ENCODE assay signal across 17 cellular contexts in genomic region chr6:140101367-140101766, GRCh38.
DNase-seq lines count a peak whose midpoint lies in the region; ATAC-seq, FAIRE-seq and TF ChIP-seq lines count a peak whose summit lies in the region.
"Had no signal": no experiment of that assay in that cellular context is flagged by ENCODE, and none has a peak within 500 bp of the region (broad histone marks: within the 10 kb centered on the region; RNA-seq: fewer than 3 reads in every experiment).

No MANE protein-coding gene starts in this region.

- H3K4me1 ChIP-seq in small intestine (ENCODE audit: control insufficient read depth in 2 of 2, insufficient read depth in 1 of 2, low read depth in 1 of 2, low read length in 1 of 2), result no peaks in the 10 kb centered on the region
- H3K4me1 ChIP-seq: pancreas had no signal

- no peaks in the 10 kb centered on the region for H3K9me3 Mint-ChIP-seq in activated CD8-positive, alpha-beta memory T cell treated with anti-CD3 and anti-CD28 coated beads, Interleukin-2, amount 10 ng/mL, durations not matched to agents 7 days and 5 days (ENCODE audit: low read depth)

- no peaks in the 10 kb centered on the region for H3K27me3 Mint-ChIP-seq in activated CD8-positive, alpha-beta memory T cell treated with anti-CD3 and anti-CD28 coated beads, Interleukin-2, amount 10 ng/mL, durations not matched to agents 7 days and 5 days
- H3K27me3 Mint-ChIP-seq: activated naive CD8-positive, alpha-beta T cell had no signal

- H3K4me1 Mint-ChIP-seq in activated CD8-positive, alpha-beta memory T cell treated with anti-CD3 and anti-CD28 coated beads, Interleukin-2, amount 10 ng/mL, durations not matched to agents 7 days and 5 days, result peaks cover 13% of the 10 kb centered on the region

- DNase-seq in activated CD8-positive, alpha-beta memory T cell treated with anti-CD3 and anti-CD28 coated beads, Interleukin-2, amount 10 ng/mL, durations not matched to agents 7 days and 5 days, result no peak
- no peak for DNase-seq in activated CD8-positive, alpha-beta memory T cell treated with anti-CD3 and anti-CD28 coated beads, Interleukin-2, amount 50 U/mL, for 48 hours
- DNase-seq in M059J (ENCODE audit: low read depth) (peak; percentile 74), fibroblast of the aortic adventitia (ENCODE audit: low read depth) (peak; percentile 11), small intestine (peak; percentile 27), DMS153 (lab: John Stamatoyannopoulos, UW) (no peak), DMS 273 (lab: John Stamatoyannopoulos, UW; ENCODE audit: unreplicated experiment) (no peak)
- DNase-seq: activated CD4-positive, CD25-positive, alpha-beta regulatory T cell; mesendoderm; NCI-H2171 treated with DMSO at 0.1 percent for 48 hours; pancreas had no signal

- H3K36me3 Mint-ChIP-seq in activated CD8-positive, alpha-beta memory T cell treated with anti-CD3 and anti-CD28 coated beads, Interleukin-2, amount 10 ng/mL, durations not matched to agents 7 days and 5 days, result peaks cover 1% of the 10 kb centered on the region
- H3K36me3 Mint-ChIP-seq: activated naive CD8-positive, alpha-beta T cell had no signal

- H3K27ac ChIP-seq in small intestine (ENCODE audit: low read depth in 1 of 2, low read length in 1 of 2), result no peak overlapping the region
- H3K27ac ChIP-seq: esophagus muscularis mucosa, pancreas, thoracic aorta had no signal

- H3K4me3 Mint-ChIP-seq in activated CD8-positive, alpha-beta memory T cell treated with anti-CD3 and anti-CD28 coated beads, Interleukin-2, amount 10 ng/mL, durations not matched to agents 7 days and 5 days, result no peak overlapping the region
- H3K4me3 Mint-ChIP-seq: activated naive CD8-positive, alpha-beta T cell had no signal

- H3K9me3 ChIP-seq in small intestine (ENCODE audit: control insufficient read depth, low read depth), result no peaks in the 10 kb centered on the region
- H3K9me3 ChIP-seq: esophagus muscularis mucosa, pancreas, thoracic aorta had no signal

- no peak for FAIRE-seq in small intestine (lab: Jason Lieb, UNC)
- FAIRE-seq: colon, D721Med, pancreas had no signal

- TF ChIP-seq CTCF in fibroblast of the aortic adventitia (IDR thresholded peaks at IDR 0.05; ENCODE audit: insufficient read depth, low read length), result no peak

- CTCF ChIA-PET in activated CD8-positive, alpha-beta memory T cell treated with anti-CD3 and anti-CD28 coated beads, Interleukin-2, amount 10 ng/mL, durations not matched to agents 7 days and 5 days (lab: Charles Lee), result interaction anchor here (1.3 to 1.5 kb wide), 2 partner anchors 732 to 882 kb away, joined by 3 read pairs; no protein-coding TSS in a partner anchor

- H3K27ac Mint-ChIP-seq in activated CD8-positive, alpha-beta memory T cell treated with anti-CD3 and anti-CD28 coated beads, Interleukin-2, amount 10 ng/mL, durations not matched to agents 7 days and 5 days, result peak overlapping the region; percentile 83
- H3K27ac Mint-ChIP-seq: activated naive CD8-positive, alpha-beta T cell had no signal

- H3K4me3 ChIP-seq in fibroblast of the aortic adventitia (ENCODE audit: low read depth, low read length), result no peak overlapping the region
- no peak overlapping the region for H3K4me3 ChIP-seq in small intestine (ENCODE audit: low read depth in 1 of 2, low read length in 2 of 2)
- H3K4me3 ChIP-seq: esophagus muscularis mucosa, pancreas, thoracic aorta had no signal

- ATAC-seq in activated CD8-positive, alpha-beta memory T cell treated with anti-CD3 and anti-CD28 coated beads, Interleukin-2, amount 10 ng/mL, durations not matched to agents 7 days and 5 days, result peak; percentile 63
- ATAC-seq in GM21423 (IDR thresholded peaks at IDR 0.05; ENCODE audit: unreplicated experiment), result no peak
- ATAC-seq: pancreas had no signal

- H3K27me3 ChIP-seq in small intestine (ENCODE audit: control insufficient read depth in 2 of 2, insufficient read depth in 2 of 2, low read length in 2 of 2), result no peaks in the 10 kb centered on the region
- H3K27me3 ChIP-seq: esophagus muscularis mucosa, pancreas had no signal

- WGBS in small intestine, 3 donors, result 83 to 92% (median 91%) methylated on average over 3 of the region's 3 CpGs

- H3K36me3 ChIP-seq in small intestine (ENCODE audit: control insufficient read depth in 2 of 2, insufficient read depth in 2 of 2, low read length in 2 of 2), result no peaks in the 10 kb centered on the region
- H3K36me3 ChIP-seq: esophagus muscularis mucosa, pancreas, thoracic aorta had no signal

Comparison
In these comparisons a context has a peak if more than half of its experiments do, and no peak if none do; other contexts are left out.
1. DNase-seq: peak in M059J (single experiment), fibroblast of the aortic adventitia (single experiment) and small intestine (single experiment); none in activated CD8-positive, alpha-beta memory T cell treated with anti-CD3 and anti-CD28 coated beads, Interleukin-2, amount 10 ng/mL, durations not matched to agents 7 days and 5 days (single experiment), activated CD8-positive, alpha-beta memory T cell treated with anti-CD3 and anti-CD28 coated beads, Interleukin-2, amount 50 U/mL, for 48 hours (single experiment), DMS153 (single experiment) and DMS 273 (single experiment).